ENCODE assay signal across 8 cellular contexts in genomic region chr5:172778223-172778814, GRCh38. TPM values are rescaled to one million over a fixed set of nuclear protein-coding genes. Genes with fewer than 3 reads are reported as not detected.
DNase-seq lines count a peak whose midpoint lies in the region; ATAC-seq, FAIRE-seq and TF ChIP-seq lines count a peak whose summit lies in the region.

No MANE protein-coding gene starts in this region.

- no peak overlapping the region for H2AFZ ChIP-seq in neural progenitor cell (replicated peaks)

- CTCF ChIA-PET in CD4-positive, alpha-beta T cell (lab: Charles Lee): interaction anchor here (0.7 to 1.5 kb wide), 5 partner anchors 14 to 181 kb away, joined by 3 to 6 read pairs (median 3); no protein-coding TSS in a partner anchor

- FAIRE-seq in HTR-8/SVneo (lab: Jason Lieb, UNC): no peak

- no peaks in the 10 kb centered on the region for H3K36me3 ChIP-seq in neural progenitor cell

- H3K4me2 ChIP-seq in neural progenitor cell: no peak overlapping the region

- no peaks in the 10 kb centered on the region for H3K9me3 Mint-ChIP-seq in CD4-positive, alpha-beta T cell
- no peaks in the 10 kb centered on the region for H3K9me3 Mint-ChIP-seq in neural progenitor cell

- H3K4me3 Mint-ChIP-seq in CD4-positive, alpha-beta T cell: peak overlapping the region; percentile 68
- H3K4me3 Mint-ChIP-seq in neural progenitor cell: no peak overlapping the region

- DNase-seq in CD4-positive, alpha-beta T cell: no peak
- DNase-seq in M059J (ENCODE audit: low read depth) (peak; percentile 92), choroid plexus epithelial cell (ENCODE audit: low read depth) (peak; percentile 94), neural progenitor cell (ENCODE audit: low spot score) (no peak), NCI-H1694 (lab: John Stamatoyannopoulos, UW) (no peak), HTR-8/SVneo (ENCODE audit: insufficient read length, low spot score) (no peak)

- no peaks in the 10 kb centered on the region for H3K27me3 Mint-ChIP-seq in CD4-positive, alpha-beta T cell
- H3K27me3 Mint-ChIP-seq in neural progenitor cell (ENCODE audit: insufficient read depth, low read depth): peaks cover 8% of the 10 kb centered on the region

- H3K79me2 ChIP-seq in neural progenitor cell (ENCODE audit: low read depth): no peaks in the 10 kb centered on the region

- intact Hi-C loops in CD4-positive, alpha-beta T cell (cut with DNase I, micrococcal nuclease): loop anchor here (5.0 to 10.0 kb wide), 4 partner anchors 34 to 594 kb away; partner anchors contain the start of genes CREBRF (in 1 of the 2) and STK10 (in 1 of the 2)

- peak overlapping the region; percentile 95 for H3K27ac Mint-ChIP-seq in CD4-positive, alpha-beta T cell
- H3K27ac Mint-ChIP-seq in neural progenitor cell: peak overlapping the region; percentile 63

- POLR2A ChIA-PET in CD4-positive, alpha-beta T cell (lab: Charles Lee): interaction anchor here (1.1 to 2.8 kb wide), 6 partner anchors 13 to 181 kb away, joined by 4 to 36 read pairs (median 6); partner anchors contain the start of gene RPL26L1

- peaks cover 44% of the 10 kb centered on the region for H3K4me1 Mint-ChIP-seq in CD4-positive, alpha-beta T cell (ENCODE audit: low read depth)
- peaks cover 24% of the 10 kb centered on the region for H3K4me1 Mint-ChIP-seq in neural progenitor cell

- no peak for ATAC-seq in CD4-positive, alpha-beta T cell (ENCODE audit: poor library complexity)
- ATAC-seq in GM19455 (IDR thresholded peaks at IDR 0.05; ENCODE audit: unreplicated experiment) (no peak), HG02852 (IDR thresholded peaks at IDR 0.05; ENCODE audit: unreplicated experiment) (no peak)

- H4K20me1 ChIP-seq in neural progenitor cell (ENCODE audit: low read depth): no peaks in the 10 kb centered on the region

- H3K27ac ChIP-seq in CD4-positive, alpha-beta T cell (ENCODE audit: low read depth, low read length): peak overlapping the region; percentile 68
- no peak overlapping the region for H3K27ac ChIP-seq in neural progenitor cell

- TF ChIP-seq CTCF in CD4-positive, alpha-beta T cell (IDR thresholded peaks at IDR 0.05): no peak
- TF ChIP-seq CTCF in choroid plexus epithelial cell (conservative IDR thresholded peaks at IDR 0.05; ENCODE audit: low read depth, low read length) (no peak), neural progenitor cell (IDR thresholded peaks at IDR 0.05) (no peak)

- H3K9ac ChIP-seq in neural progenitor cell: no peak overlapping the region

- no peaks in the 10 kb centered on the region for H3K4me1 ChIP-seq in neural progenitor cell

- H3F3A ChIP-seq in neural progenitor cell (ENCODE audit: low read depth): no peaks in the 10 kb centered on the region

- H3K9me3 ChIP-seq in CD4-positive, alpha-beta T cell (ENCODE audit: control insufficient read depth, low read length): no peaks in the 10 kb centered on the region
- no peaks in the 10 kb centered on the region for H3K9me3 ChIP-seq in neural progenitor cell (ENCODE audit: low read depth)

- H3K36me3 Mint-ChIP-seq in CD4-positive, alpha-beta T cell (ENCODE audit: low read depth): no peaks in the 10 kb centered on the region
- no peaks in the 10 kb centered on the region for H3K36me3 Mint-ChIP-seq in neural progenitor cell

- H3K4me3 ChIP-seq in choroid plexus epithelial cell (ENCODE audit: low read depth, low read length) (no peak overlapping the region), neural progenitor cell (no peak overlapping the region)

- H3K27me3 ChIP-seq in CD4-positive, alpha-beta T cell (ENCODE audit: control insufficient read depth, insufficient read depth, low read length): no peaks in the 10 kb centered on the region
- H3K27me3 ChIP-seq in neural progenitor cell: peaks cover 20% of the 10 kb centered on the region

RNA-seq across cellular contexts. Expression of gene DUSP1, which starts 7.3 kb away (rescaled TPM):
- total RNA-seq in CD4-positive, alpha-beta T cell: 100 to 1,000 TPM; 761 to 768 TPM
- total RNA-seq in M059J (2014; rRNA removed; shearing (Covaris generic)): 80.5 and 91.9 TPM in 2 replicates
- total RNA-seq in neural progenitor cell (ENCODE audit: low replicate concordance): 4.2 and 12.8 TPM in 2 replicates

RNA-seq across cellular contexts. Expression of gene ERGIC1, which starts 55.7 kb away (rescaled TPM):
- total RNA-seq in CD4-positive, alpha-beta T cell: 10 to 100 TPM; 51.0 to 52.4 TPM
- 149 and 153 TPM in 2 replicates for total RNA-seq in M059J (2014; rRNA removed; shearing (Covaris generic))
- total RNA-seq in neural progenitor cell (ENCODE audit: low replicate concordance): 28.7 and 50.8 TPM in 2 replicates

Comparison
In these comparisons a context has a peak if more than half of its experiments do, and no peak if none do; other contexts are left out.
1. DNase-seq: peak in M059J (single experiment) and choroid plexus epithelial cell (single experiment); none in CD4-positive, alpha-beta T cell (0 of 10), neural progenitor cell (single experiment), NCI-H1694 (single experiment) and HTR-8/SVneo (single experiment).